8 cellular contexts compared by ENCODE assay signal in the genomic region with DNA sequence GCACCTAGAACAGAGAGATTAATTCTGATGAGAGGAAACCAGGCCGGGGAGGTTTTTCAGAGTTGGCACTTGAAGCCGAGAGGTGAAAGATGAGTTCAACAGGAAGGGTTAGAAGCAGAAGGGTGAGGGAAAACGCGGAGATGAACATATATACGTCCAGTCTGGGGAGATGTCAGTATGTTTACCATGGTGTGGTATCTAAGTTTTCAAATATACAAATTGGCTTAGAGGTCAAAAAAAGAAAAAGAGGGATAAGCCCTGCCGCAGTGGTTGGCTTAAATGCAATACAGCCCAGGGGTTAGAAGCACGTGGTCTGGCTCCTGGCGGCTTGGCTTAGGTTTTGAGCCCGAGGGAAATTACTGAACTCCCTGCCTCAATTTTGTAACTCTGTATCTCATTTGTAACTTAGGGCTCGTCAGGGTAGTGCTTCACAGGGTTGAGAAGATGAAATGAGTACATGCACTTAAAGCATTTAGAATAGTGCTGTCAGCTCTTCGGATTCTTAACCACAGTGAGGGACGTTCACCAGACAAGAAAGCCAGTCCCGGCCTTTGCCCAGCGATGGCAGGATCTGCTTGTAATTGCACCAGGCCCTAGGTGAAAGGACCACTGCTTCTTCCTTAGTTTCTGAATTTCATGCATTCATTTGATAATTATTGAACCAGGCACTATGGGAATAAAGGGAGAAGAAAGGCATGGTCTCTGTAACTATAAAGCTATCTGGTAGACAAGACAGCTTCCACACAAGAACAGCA. TPM values are rescaled to one million over a fixed set of nuclear protein-coding genes. Genes with fewer than 3 reads are reported as not detected.
DNase-seq lines count a peak whose midpoint lies in the region; ATAC-seq and TF ChIP-seq lines count a peak whose summit lies in the region.

No MANE protein-coding gene starts in this region.

- no peak for TF ChIP-seq CTCF in adrenal gland (IDR thresholded peaks at IDR 0.05)
- no peak for TF ChIP-seq CTCF in thoracic aorta (IDR thresholded peaks at IDR 0.05)

- H3K36me3 ChIP-seq in adrenal gland (replicated peaks in 1 of 2) (no peaks in the 10 kb centered on the region), thoracic aorta (no peaks in the 10 kb centered on the region)

- H3K9me3 ChIP-seq in adrenal gland (replicated peaks in 1 of 3), result no peaks in the 10 kb centered on the region
- H3K9me3 ChIP-seq in thoracic aorta, result no peaks in the 10 kb centered on the region

- H3K4me3 ChIP-seq in adrenal gland, result peak overlapping the region in 1 of 4 donors; percentile 35
- peak overlapping the region; percentile 68 for H3K4me3 ChIP-seq in thoracic aorta

- 36 to 48% (median 42%) methylated on average over 14 of the region's 14 CpGs for WGBS in adrenal gland, 4 donors

- intact Hi-C loops in adrenal gland (cut with DNase I), result loop anchor here (5.0 kb wide), 2 partner anchors 120 to 125 kb away; no protein-coding TSS in a partner anchor

- no peaks in the 10 kb centered on the region for H3K36me3 Mint-ChIP-seq in activated T-cell treated with anti-CD3 and anti-CD28 coated beads, Interleukin-2, amount 50 U/mL, for 72 hours (ENCODE audit: insufficient read depth in 2 of 2)

- no peaks in the 10 kb centered on the region for H3K9me3 Mint-ChIP-seq in activated T-cell treated with anti-CD3 and anti-CD28 coated beads, Interleukin-2, amount 50 U/mL, for 72 hours

- H3K4me1 ChIP-seq in adrenal gland (replicated peaks in 1 of 2) (peaks cover 13 to 49% of the 10 kb centered on the region in 2 donors), thoracic aorta (ENCODE audit: control insufficient read depth in 1 of 2, low read depth in 2 of 2) (peaks cover 18 to 45% of the 10 kb centered on the region in 2 donors)

- peak overlapping the region; percentile 83 to 85 for H3K4me3 Mint-ChIP-seq in activated T-cell treated with anti-CD3 and anti-CD28 coated beads, Interleukin-2, amount 50 U/mL, for 72 hours

- H3K27ac ChIP-seq in adrenal gland (peak overlapping the region; percentile 90 to 98 (median 97)), thoracic aorta (peak overlapping the region; percentile 90 to 91)

- no peak for TF ChIP-seq POLR2A in adrenal gland (IDR thresholded peaks at IDR 0.05)

- DNase-seq in activated T-cell treated with anti-CD3 and anti-CD28 coated beads, Interleukin-2, amount 50 U/mL, for 72 hours, result no peak
- DNase-seq in activated T-cell treated with anti-CD3 and anti-CD28 coated beads, Interleukin-2, amount 50 U/mL, for 1 hour, result no peak
- DNase-seq in adrenal gland, result peak in 4 of 7 donors; percentile 33 to 56 (median 48)
- peak; percentile 69 for DNase-seq in left lobe of liver (ENCODE audit: low spot score)
- DNase-seq in thoracic aorta (ENCODE audit: low spot score), result no peak
- DNase-seq in effector CD8-positive, alpha-beta T cell (lab: John Stamatoyannopoulos, UW), result no peak
- no peak for DNase-seq in activated CD4-positive, alpha-beta T cell treated with anti-CD3 and anti-CD28 coated beads, Interleukin-2, amount 50 U/mL, for 48 hours

- no peak for ATAC-seq in activated T-cell treated with anti-CD3 and anti-CD28 coated beads, Interleukin-2, amount 50 U/mL, for 72 hours (replicated peaks in 1 of 2)
- peak; percentile 24 for ATAC-seq in left lobe of liver
- ATAC-seq in thoracic aorta (ENCODE audit: insufficient number of reproducible peaks, low FRiP score, low read depth), result peak; percentile 1
- no peak for ATAC-seq in GM18502 (IDR thresholded peaks at IDR 0.05; ENCODE audit: poor library complexity, unreplicated experiment)

- no peaks in the 10 kb centered on the region for H3K27me3 ChIP-seq in adrenal gland
- H3K27me3 ChIP-seq in thoracic aorta (replicated peaks; ENCODE audit: insufficient read depth), result no peaks in the 10 kb centered on the region

- H3K27ac Mint-ChIP-seq in activated T-cell treated with anti-CD3 and anti-CD28 coated beads, Interleukin-2, amount 50 U/mL, for 72 hours, result peak overlapping the region; percentile 3

- peaks cover 25% of the 10 kb centered on the region for H3K4me1 Mint-ChIP-seq in activated T-cell treated with anti-CD3 and anti-CD28 coated beads, Interleukin-2, amount 50 U/mL, for 72 hours (ENCODE audit: low read depth)

- H3K27me3 Mint-ChIP-seq in activated T-cell treated with anti-CD3 and anti-CD28 coated beads, Interleukin-2, amount 50 U/mL, for 72 hours (ENCODE audit: low read depth), result peaks cover 31% of the 10 kb centered on the region

RNA-seq across cellular contexts. Expression of a gene that starts 6.4 kb away (rescaled TPM):
- under 1 TPM; 0.81 to 0.91 TPM for total RNA-seq in activated T-cell treated with anti-CD3 and anti-CD28 coated beads, Interleukin-2, amount 50 U/mL, for 72 hours
- total RNA-seq in adrenal gland, result 10 to 100 TPM; 22.8 to 59.3 (median 38.8) TPM
- polyA plus RNA-seq in adrenal gland, result 10 to 100 TPM; 14.3 to 34.3 (median 34.2) TPM
- total RNA-seq in left lobe of liver, result 21.3 TPM
- total RNA-seq in thoracic aorta, result 10 to 100 TPM; 29.3 to 60.5 TPM

Comparison
In these comparisons a context has a peak if more than half of its experiments do, and no peak if none do; other contexts are left out.
1. ATAC-seq: peak in left lobe of liver (single experiment) and thoracic aorta (single experiment); none in activated T-cell treated with anti-CD3 and anti-CD28 coated beads, Interleukin-2, amount 50 U/mL, for 72 hours (0 of 2) and GM18502 (single experiment).
2. DNase-seq: peak in adrenal gland (4 of 7) and left lobe of liver (single experiment); none in activated T-cell treated with anti-CD3 and anti-CD28 coated beads, Interleukin-2, amount 50 U/mL, for 72 hours (0 of 2), activated T-cell treated with anti-CD3 and anti-CD28 coated beads, Interleukin-2, amount 50 U/mL, for 1 hour (single experiment), thoracic aorta (single experiment), effector CD8-positive, alpha-beta T cell (single experiment) and activated CD4-positive, alpha-beta T cell treated with anti-CD3 and anti-CD28 coated beads, Interleukin-2, amount 50 U/mL, for 48 hours (0 of 2).
3. RNA of a gene that starts 6.4 kb away (total RNA-seq): 29.3 to 60.5 TPM in thoracic aorta, 22.8 to 59.3 TPM in adrenal gland and 21.3 TPM in left lobe of liver (single experiment); 0.81 to 0.91 TPM in activated T-cell treated with anti-CD3 and anti-CD28 coated beads, Interleukin-2, amount 50 U/mL, for 72 hours; every median in the first group is over 10 times any median in the second.